In genomic region chr12:70074510-70074909, GRCh38 we compare ENCODE assay signal across 24 cellular contexts.
DNase-seq lines count a peak whose midpoint lies in the region; ATAC-seq, FAIRE-seq and TF ChIP-seq lines count a peak whose summit lies in the region.
"Had no signal": no experiment of that assay in that cellular context is flagged by ENCODE, and none has a peak within 500 bp of the region (broad histone marks: within the 10 kb centered on the region; RNA-seq: fewer than 3 reads in every experiment).

No MANE protein-coding gene starts in this region.

- no peaks in the 10 kb centered on the region for H3K79me2 ChIP-seq in H9 (ENCODE audit: insufficient read depth, low read length)
- H3K79me2 ChIP-seq in MM.1S (ENCODE audit: low read length) = no peaks in the 10 kb centered on the region
- H3K79me2 ChIP-seq in mesendoderm (ENCODE audit: control insufficient read depth, insufficient read depth, low read length) = no peaks in the 10 kb centered on the region

- H2BK5ac ChIP-seq in H9 (ENCODE audit: insufficient read length, low read length) (no peak overlapping the region), mesendoderm (ENCODE audit: low read length) (peak overlapping the region; percentile 64)

- H2BK120ac ChIP-seq in H9 (ENCODE audit: low read depth, low read length, poor library complexity, severe bottlenecking) (no peak overlapping the region), mesendoderm (ENCODE audit: low read depth, low read length) (no peak overlapping the region)

- peak overlapping the region in 2 of 3 experiments; percentile 14 to 28; a peak in 3 of 7 replicates for H3K27ac Mint-ChIP-seq in H9
- H3K27ac Mint-ChIP-seq: CD4-positive, CD25-positive, alpha-beta regulatory T cell had no signal

- no peak overlapping the region for H3K4me3 Mint-ChIP-seq in H9
- H3K4me3 Mint-ChIP-seq: CD4-positive, CD25-positive, alpha-beta regulatory T cell had no signal

- H2AFZ ChIP-seq in H9 (ENCODE audit: low read length) (no peak overlapping the region), MM.1S (ENCODE audit: low read length) (no peak overlapping the region)

- H3K4me2 ChIP-seq in H9 (ENCODE audit: insufficient read depth, insufficient read length, low read length) (no peak overlapping the region), MM.1S (ENCODE audit: low read depth, low read length) (no peak overlapping the region), mesendoderm (ENCODE audit: low read length) (no peak overlapping the region)
- H3K4me2 ChIP-seq: KMS-11 had no signal

- peaks cover 4% of the 10 kb centered on the region; the same call in 1 of the 2 replicates for H3K4me1 ChIP-seq in H9 (ENCODE audit: insufficient read depth, low read length)
- H3K4me1 ChIP-seq in MM.1S (ENCODE audit: low read length) = peaks cover 12% of the 10 kb centered on the region
- H3K4me1 ChIP-seq in mesendoderm (ENCODE audit: control insufficient read depth, low read depth, low read length) = peaks cover 10% of the 10 kb centered on the region
- no peaks in the 10 kb centered on the region for H3K4me1 ChIP-seq in stomach

- no peaks in the 10 kb centered on the region for H3K9me2 ChIP-seq in MM.1S (replicated peaks; ENCODE audit: insufficient read depth, low read length)

- H3K36me3 Mint-ChIP-seq in H9 (ENCODE audit: insufficient read depth in 1 of 3, low read depth in 3 of 3) = no peaks in the 10 kb centered on the region; a peak in 2 of 7 replicates
- H3K36me3 Mint-ChIP-seq: CD4-positive, CD25-positive, alpha-beta regulatory T cell had no signal

- no peak overlapping the region for H2BK20ac ChIP-seq in H9 (ENCODE audit: low read depth, low read length, poor library complexity, severe bottlenecking)

- no peak overlapping the region for H2BK15ac ChIP-seq in H9 (ENCODE audit: low read depth, low read length)
- H2BK15ac ChIP-seq in mesendoderm (replicated peaks; ENCODE audit: low read depth) = no peak overlapping the region

- no peak overlapping the region for H4K5ac ChIP-seq in H9 (ENCODE audit: insufficient read length, low read depth, low read length)
- no peak overlapping the region for H4K5ac ChIP-seq in mesendoderm (ENCODE audit: low read length)

- no peak overlapping the region for H3T11ph ChIP-seq in H9 (ENCODE audit: low read length)

- H3K4me1 Mint-ChIP-seq in H9 = peaks cover 24 to 37% of the 10 kb centered on the region in 2 experiments
- H3K4me1 Mint-ChIP-seq: CD4-positive, CD25-positive, alpha-beta regulatory T cell had no signal

- no peak overlapping the region for H3K18ac ChIP-seq in H9 (ENCODE audit: insufficient read length, low read depth, low read length)
- H3K18ac ChIP-seq in mesendoderm (ENCODE audit: low read length) = peak overlapping the region; percentile 39

- H3K27me3 ChIP-seq in H9 (ENCODE audit: insufficient read depth, low read length) (no peaks in the 10 kb centered on the region), MM.1S (replicated peaks; ENCODE audit: insufficient read depth, low read length) (no peaks in the 10 kb centered on the region), bronchial epithelial cell (ENCODE audit: control insufficient read depth, insufficient read depth, low read length) (no peaks in the 10 kb centered on the region), mesendoderm (ENCODE audit: insufficient read depth, low read length, poor library complexity) (no peaks in the 10 kb centered on the region), stomach (no peaks in the 10 kb centered on the region)

- no peaks in the 10 kb centered on the region for H3K36me3 ChIP-seq in MM.1S (replicated peaks; ENCODE audit: insufficient read depth, low read length)
- no peaks in the 10 kb centered on the region for H3K36me3 ChIP-seq in bronchial epithelial cell (ENCODE audit: control insufficient read depth, insufficient read depth, low read length)
- H3K36me3 ChIP-seq in mesendoderm (ENCODE audit: control insufficient read depth, insufficient read depth, low read length) = no peaks in the 10 kb centered on the region
- no peaks in the 10 kb centered on the region for H3K36me3 ChIP-seq in stomach

- no peak for TF ChIP-seq CTCF in H9 (conservative IDR thresholded peaks at IDR 0.05)
- TF ChIP-seq CTCF in MM.1S (IDR thresholded peaks at IDR 0.05; ENCODE audit: low read length) = no peak
- no peak for TF ChIP-seq CTCF in bronchial epithelial cell (IDR thresholded peaks at IDR 0.05; ENCODE audit: insufficient read depth, low read length, severe bottlenecking)
- no peak for TF ChIP-seq CTCF in stomach (IDR thresholded peaks at IDR 0.05)

- no peaks in the 10 kb centered on the region for H3F3A ChIP-seq in MM.1S (ENCODE audit: insufficient read depth, low read length)

- H4K8ac ChIP-seq in H9 (replicated peaks; ENCODE audit: insufficient read length, low read depth, low read length) = no peak overlapping the region
- no peak overlapping the region for H4K8ac ChIP-seq in mesendoderm (ENCODE audit: low read depth, low read length)

- H3K27ac ChIP-seq in H9 (ENCODE audit: insufficient read length, low read depth, low read length) (no peak overlapping the region), MM.1S (ENCODE audit: low read length) (no peak overlapping the region), mesendoderm (ENCODE audit: low read depth, low read length) (no peak overlapping the region), stomach (no peak overlapping the region)
- H3K27ac ChIP-seq: HL-60, KMS-11, SK-N-MC had no signal

- H3K9me3 ChIP-seq in H9 (ENCODE audit: control insufficient read depth, low read depth, low read length) (no peaks in the 10 kb centered on the region), MM.1S (replicated peaks; ENCODE audit: insufficient read depth, low read length) (no peaks in the 10 kb centered on the region), stomach (no peaks in the 10 kb centered on the region)

- H3K4ac ChIP-seq in H9 (ENCODE audit: low read depth, low read length) (no peak overlapping the region), mesendoderm (ENCODE audit: low read depth, low read length) (no peak overlapping the region)

- TF ChIP-seq POLR2A in stomach (IDR thresholded peaks at IDR 0.05) = no peak

- H3K4me3 ChIP-seq in MM.1S (ENCODE audit: low read length) = no peak overlapping the region
- H3K4me3 ChIP-seq in bronchial epithelial cell (ENCODE audit: low read depth, low read length) = no peak overlapping the region
- H3K4me3 ChIP-seq in mesendoderm (ENCODE audit: low read length) = no peak overlapping the region
- H3K4me3 ChIP-seq in stomach = no peak overlapping the region
- H3K4me3 ChIP-seq: SK-N-MC had no signal

- DNase-seq in H9 (no peak), MM.1S (peak; percentile 36), bronchial epithelial cell (ENCODE audit: low read depth) (peak; percentile 64), mesendoderm (peak; percentile 91), stomach (no peak), NCI-H2029 treated with DMSO at 0.1 percent for 48 hours (lab: John Stamatoyannopoulos, UW) (no peak)
- DNase-seq: CD4-positive, CD25-positive, alpha-beta regulatory T cell; DND-41; IMR-90; MV-4-11; NCI-H1105 treated with DMSO at 0.1 percent for 48 hours; NCI-H2081 treated with DMSO at 0.1 percent for 48 hours; NCI-H2171 treated with DMSO at 0.1 percent for 48 hours; NCI-H446 treated with DMSO at 0.1 percent for 48 hours; NCI-H526 treated with DMSO at 0.1 percent for 48 hours; OCI-M1; SHP77 had no signal

- H3K79me1 ChIP-seq in H9 (ENCODE audit: insufficient read depth, low read depth, low read length, poor library complexity, severe bottlenecking) (no peaks in the 10 kb centered on the region), mesendoderm (ENCODE audit: low read length) (no peaks in the 10 kb centered on the region)

- no peak for FAIRE-seq in bronchial epithelial cell (lab: Jason Lieb, UNC)
- FAIRE-seq: G401.6, H54, HTR-8/SVneo had no signal

- no peak overlapping the region for H3K9ac ChIP-seq in H9 (ENCODE audit: extremely low read depth, insufficient read length, low read length)
- no peak overlapping the region for H3K9ac ChIP-seq in MM.1S (ENCODE audit: low read length)
- H3K9ac ChIP-seq in mesendoderm (ENCODE audit: low read length) = no peak overlapping the region
- H3K9ac ChIP-seq: KMS-11 had no signal

- H4K20me1 ChIP-seq in H9 (ENCODE audit: control insufficient read depth, insufficient read depth, insufficient read length) (no peaks in the 10 kb centered on the region), MM.1S (ENCODE audit: insufficient read depth, low read length) (no peaks in the 10 kb centered on the region)

- no peaks in the 10 kb centered on the region for H3K27me3 Mint-ChIP-seq in H9 (ENCODE audit: low read depth)
- H3K27me3 Mint-ChIP-seq: CD4-positive, CD25-positive, alpha-beta regulatory T cell had no signal

- ATAC-seq in esophagus mucosa = no peak

- no peak overlapping the region for H2BK12ac ChIP-seq in H9 (ENCODE audit: insufficient read length, low read depth, low read length)

- intact Hi-C loops in stomach (cut with DNase I; ENCODE audit: low total_unique reads) = no loop called here

- H3K56ac ChIP-seq in H9 (ENCODE audit: insufficient read length, low read depth, low read length) (no peak overlapping the region), mesendoderm (ENCODE audit: low read length) (peak overlapping the region; percentile 66)

- no peaks in the 10 kb centered on the region for H3K23me2 ChIP-seq in H9 (ENCODE audit: insufficient read length, low read depth, low read length, poor library complexity, severe bottlenecking)

- H3K23ac ChIP-seq in H9 (ENCODE audit: insufficient read length, low read depth, low read length) (no peak overlapping the region), mesendoderm (ENCODE audit: low read length) (no peak overlapping the region)

- H3K9me3 Mint-ChIP-seq in H9 = peaks cover 0 to 4% of the 10 kb centered on the region in 2 experiments; a peak in 1 of 5 replicates

- no peak overlapping the region for H3K14ac ChIP-seq in H9 (ENCODE audit: insufficient read depth, low read length)

- no peak for TF ChIP-seq EP300 in stomach (IDR thresholded peaks at IDR 0.05)

- H4K91ac ChIP-seq in H9 (ENCODE audit: insufficient read length, low read depth, low read length) = no peak overlapping the region

- H2AK5ac ChIP-seq in H9 (ENCODE audit: insufficient read length, low read length) (no peak overlapping the region), mesendoderm (ENCODE audit: low read length) (no peak overlapping the region)

Comparison
In these comparisons a context has a peak if more than half of its experiments do, and no peak if none do; other contexts are left out.
1. DNase-seq: peak in MM.1S (single experiment), bronchial epithelial cell (single experiment) and mesendoderm (single experiment); none in H9 (single experiment), stomach (single experiment) and NCI-H2029 treated with DMSO at 0.1 percent for 48 hours (single experiment).